Comparison of ENCODE assay signal across 8 cellular contexts in the genomic region with DNA sequence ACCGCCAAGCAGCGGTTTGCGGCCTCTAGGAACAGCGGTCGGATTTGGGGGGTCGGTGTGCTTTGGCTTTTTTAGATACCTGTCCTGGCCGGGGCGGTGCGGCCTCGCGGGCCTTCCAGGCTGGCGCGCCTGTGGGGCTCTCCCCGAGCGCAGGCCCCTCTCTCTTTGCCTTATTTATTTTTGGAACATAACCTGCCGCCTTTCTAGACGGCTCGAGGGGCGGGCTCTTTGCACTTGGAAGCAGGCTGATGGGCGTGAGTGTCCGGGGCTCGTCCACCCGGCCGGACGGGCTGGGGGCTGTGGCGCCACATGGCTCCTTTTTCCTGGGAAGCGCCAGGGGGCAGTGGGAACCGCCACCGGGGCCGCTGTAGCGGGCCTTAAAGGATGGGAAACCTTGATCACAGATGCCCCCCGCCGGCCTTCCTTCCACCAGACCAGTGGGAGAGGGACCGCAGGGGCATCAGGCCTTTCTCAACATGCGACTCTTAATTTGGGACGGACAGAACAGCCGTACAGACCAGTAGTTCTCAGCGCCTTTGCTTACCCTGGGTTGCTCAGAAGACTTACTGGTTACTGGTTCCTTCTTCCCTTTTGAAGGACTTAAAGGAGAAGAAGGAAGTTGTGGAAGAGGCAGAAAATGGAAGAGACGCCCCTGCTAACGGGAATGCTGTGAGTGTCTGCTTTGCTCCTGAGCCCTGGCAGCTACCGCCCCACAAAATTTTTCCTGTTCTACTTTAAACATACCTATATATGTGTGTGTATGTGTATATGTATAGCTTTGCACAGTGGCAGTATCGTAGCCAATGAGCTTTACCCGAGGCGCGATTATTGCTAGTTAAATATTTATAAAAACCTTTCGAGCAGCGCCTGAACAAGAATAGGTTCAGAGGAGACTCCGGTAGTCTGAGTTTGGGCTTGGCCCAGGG. TPM values are rescaled to one million over a fixed set of nuclear protein-coding genes. Genes with fewer than 3 reads are reported as not detected.
A peak's percentile ranks its signal among the peaks of the same experiment; 100 is the strongest.
DNase-seq lines count a peak whose midpoint lies in the region; ATAC-seq and TF ChIP-seq lines count a peak whose summit lies in the region.

No MANE protein-coding gene starts in this region.

- TF ChIP-seq POLR2A in Peyer's patch (IDR thresholded peaks at IDR 0.05) = peak; percentile 16 to 43

- H3K4me3 ChIP-seq in Peyer's patch = peak overlapping the region; percentile 93 to 99 (median 98)
- peak overlapping the region; percentile 85 to 88 for H3K4me3 ChIP-seq in mesenchymal stem cell (ENCODE audit: insufficient read depth in 1 of 2, low read depth in 1 of 2, low read length in 2 of 2)

- H3K4me1 Mint-ChIP-seq in type B pancreatic cell (ENCODE audit: unreplicated experiment) = peaks cover 32% of the 10 kb centered on the region

- peaks cover 4% of the 10 kb centered on the region for H3K79me1 ChIP-seq in mesenchymal stem cell (replicated peaks; ENCODE audit: low read length, poor library complexity, severe bottlenecking)

- H3K9me3 ChIP-seq in Peyer's patch = no peaks in the 10 kb centered on the region
- H3K9me3 ChIP-seq in mesenchymal stem cell (ENCODE audit: control insufficient read depth, low read length) = no peaks in the 10 kb centered on the region

- H3K27me3 ChIP-seq in Peyer's patch (no peaks in the 10 kb centered on the region), mesenchymal stem cell (ENCODE audit: control insufficient read depth in 1 of 2, insufficient read depth in 1 of 2, low read length in 2 of 2) (no peaks in the 10 kb centered on the region)

- H3K36me3 ChIP-seq in Peyer's patch (peaks cover 0 to 19% (median 0%) of the 10 kb centered on the region in 3 donors), mesenchymal stem cell (ENCODE audit: control insufficient read depth in 1 of 2, insufficient read depth in 2 of 2, low read depth in 1 of 2, low read length in 2 of 2) (peaks cover 17 to 29% of the 10 kb centered on the region in 2 experiments)

- peak overlapping the region; percentile 82 for H3K27ac Mint-ChIP-seq in type B pancreatic cell

- H4K91ac ChIP-seq in mesenchymal stem cell (ENCODE audit: low read length) = no peak overlapping the region

- no peak overlapping the region for H2BK15ac ChIP-seq in mesenchymal stem cell (ENCODE audit: low read depth, poor library complexity, severe bottlenecking)

- H3K4me1 ChIP-seq in Peyer's patch = peaks cover 3 to 27% (median 17%) of the 10 kb centered on the region in 4 donors
- peaks cover 45% of the 10 kb centered on the region for H3K4me1 ChIP-seq in mesenchymal stem cell (ENCODE audit: control insufficient read depth, insufficient read depth, low read depth, low read length)

- H3K4ac ChIP-seq in mesenchymal stem cell (ENCODE audit: low read depth in 1 of 2, low read length in 2 of 2) = peak overlapping the region in 1 of 2 experiments; percentile 85

- peaks cover 15% of the 10 kb centered on the region for H3K36me3 Mint-ChIP-seq in type B pancreatic cell

- 12% methylated on average over 38 of the region's 48 CpGs for WGBS in mesenchymal stem cell

- H2BK5ac ChIP-seq in mesenchymal stem cell (ENCODE audit: low read depth, low read length, poor library complexity, severe bottlenecking) = no peak overlapping the region

- H3K23ac ChIP-seq in mesenchymal stem cell (ENCODE audit: low read length in 2 of 2) = no peak overlapping the region

- H3K4me2 ChIP-seq in mesenchymal stem cell (ENCODE audit: low read length, poor library complexity, severe bottlenecking) = peak overlapping the region; percentile 93

- peak overlapping the region; percentile 55 for H2BK120ac ChIP-seq in mesenchymal stem cell (ENCODE audit: low read depth, low read length)

- peak overlapping the region; percentile 9 to 14 for H3K18ac ChIP-seq in mesenchymal stem cell (ENCODE audit: low read depth in 1 of 2, low read length in 2 of 2)

- no peak overlapping the region for H2AFZ ChIP-seq in mesenchymal stem cell (ENCODE audit: low read depth, low read length)

- H4K8ac ChIP-seq in mesenchymal stem cell (ENCODE audit: low read length) = no peak overlapping the region

- DNase-seq in NCI-H748 (lab: John Stamatoyannopoulos, UW; ENCODE audit: unreplicated experiment) (peak; percentile 34), NCI-H748 treated with DMSO at 0.1 percent for 48 hours (lab: John Stamatoyannopoulos, UW) (no peak), Peyer's patch (peak; percentile 40 to 63 (median 61)), mesenchymal stem cell (peak; percentile 53), type B pancreatic cell (ENCODE audit: extremely low spot score, unreplicated experiment) (no peak), HuH-7 (ENCODE audit: low spot score) (no peak)

- peak overlapping the region; percentile 89 for H3K4me3 Mint-ChIP-seq in type B pancreatic cell

- H3K14ac ChIP-seq in mesenchymal stem cell (ENCODE audit: low read length in 2 of 2) = peak overlapping the region in 1 of 2 experiments; percentile 26

- H3K9ac ChIP-seq in mesenchymal stem cell (ENCODE audit: low read length) = peak overlapping the region; percentile 96

- peaks cover 8% of the 10 kb centered on the region for H3K27me3 Mint-ChIP-seq in type B pancreatic cell

- no peak overlapping the region for H2AK5ac ChIP-seq in mesenchymal stem cell (ENCODE audit: low read length, severe bottlenecking)

- no peak for ATAC-seq in HG02571 (IDR thresholded peaks at IDR 0.05; ENCODE audit: unreplicated experiment)

- TF ChIP-seq CTCF in Peyer's patch (IDR thresholded peaks at IDR 0.05) (no peak), type B pancreatic cell (conservative IDR thresholded peaks at IDR 0.05) (no peak)

- H3K9me3 Mint-ChIP-seq in type B pancreatic cell = no peaks in the 10 kb centered on the region

- H3K27ac ChIP-seq in Peyer's patch (peak overlapping the region; percentile 98 to 100 (median 100)), cingulate gyrus (ENCODE audit: low read depth, low read length) (peak overlapping the region; percentile 65), mesenchymal stem cell (ENCODE audit: low read length, poor library complexity, severe bottlenecking) (peak overlapping the region; percentile 61)

- H2BK12ac ChIP-seq in mesenchymal stem cell (ENCODE audit: low read length in 2 of 2) = no peak overlapping the region

RNA-seq across cellular contexts. Expression of a gene that starts 2.7 kb away (rescaled TPM):
- total RNA-seq in Peyer's patch (1,000 to 10,000 TPM in 1 of 4 donors, 100 to 1,000 TPM in 3; 316 to 1,049 (median 353) TPM), type B pancreatic cell (ENCODE audit: low replicate concordance) (969 and 1,228 TPM in 2 replicates)
- 1,344 TPM for polyA plus RNA-seq in mesenchymal stem cell (2013, experiment 1 of 2)
- 1,330 TPM for polyA plus RNA-seq in mesenchymal stem cell (2013, experiment 2 of 2)

Comparison
In these comparisons a context has a peak if more than half of its experiments do, and no peak if none do; other contexts are left out.
1. DNase-seq: peak in NCI-H748 (single experiment), Peyer's patch (3 of 3) and mesenchymal stem cell (single experiment); none in NCI-H748 treated with DMSO at 0.1 percent for 48 hours (single experiment), type B pancreatic cell (single experiment) and HuH-7 (single experiment).
2. Peak in every context shown above with its lines, with median percentiles within 50 percentile points of each other: H3K27ac ChIP-seq.